In genomic region chr22:44336962-44337657, GRCh38 we compare ENCODE assay signal across 20 cellular contexts. TPM values are rescaled to one million over a fixed set of nuclear protein-coding genes. Genes with fewer than 3 reads are reported as not detected.
DNase-seq lines count a peak whose midpoint lies in the region; ATAC-seq and TF ChIP-seq lines count a peak whose summit lies in the region.
"Had no signal": no experiment of that assay in that cellular context is flagged by ENCODE, and none has a peak within 500 bp of the region (broad histone marks: within the 10 kb centered on the region; RNA-seq: fewer than 3 reads in every experiment).

No MANE protein-coding gene starts in this region.

- ATAC-seq in GM21825 (IDR thresholded peaks at IDR 0.05; ENCODE audit: unreplicated experiment) (no peak), HG03135 (IDR thresholded peaks at IDR 0.05; ENCODE audit: unreplicated experiment) (no peak), GM19397 (IDR thresholded peaks at IDR 0.05; ENCODE audit: unreplicated experiment) (no peak)
- ATAC-seq: activated CD4-positive, CD25-positive, alpha-beta regulatory T cell treated with anti-CD3 and anti-CD28 coated beads, Interleukin-2, amount 50 U/mL, for 24 hours; lower lobe of right lung; Right ventricle myocardium inferior had no signal

- H3K27ac Mint-ChIP-seq in brain: peak overlapping the region in 4 of 5 experiments; percentile 52 to 94 (median 80)
- H3K27ac Mint-ChIP-seq: activated T-helper 2 cell treated with anti-CD3 and anti-CD28 coated beads, Interferon-gamma antibody, Interleukin-2, Interleukin-4, amounts not matched to agents 10 μg/mL and 5 μg/mL and 100 μg/mL, durations not matched to agents 14 hours and 24 hours and 36 hours had no signal

- no peaks in the 10 kb centered on the region for H3K9me3 ChIP-seq in uterus
- H3K9me3 ChIP-seq: lower lobe of right lung, pancreas, thoracic aorta had no signal

- no peaks in the 10 kb centered on the region for H3K36me3 ChIP-seq in uterus
- H3K36me3 ChIP-seq: lower lobe of right lung, pancreas, thoracic aorta had no signal

- H3K4me1 Mint-ChIP-seq in brain: peaks cover 20% of the 10 kb centered on the region

- intact Hi-C loops in uterus (cut with DNase I; ENCODE audit: low total_unique reads): no loop called here

- TF ChIP-seq CTCF in brain (conservative IDR thresholded peaks at IDR 0.05) (no peak), uterus (IDR thresholded peaks at IDR 0.05) (no peak)

- TF ChIP-seq POLR2A in uterus (IDR thresholded peaks at IDR 0.05): no peak

- no peaks in the 10 kb centered on the region for H3K27me3 ChIP-seq in uterus
- H3K27me3 ChIP-seq: pancreas had no signal

- no peaks in the 10 kb centered on the region for H3K4me1 ChIP-seq in uterus
- H3K4me1 ChIP-seq: pancreas had no signal

- H3K27me3 Mint-ChIP-seq in brain: peaks cover 10% of the 10 kb centered on the region

- no peaks in the 10 kb centered on the region for H3K36me3 Mint-ChIP-seq in brain

- no peak overlapping the region for H3K4me3 ChIP-seq in uterus
- H3K4me3 ChIP-seq: lower lobe of right lung, pancreas, skin epidermis, thoracic aorta had no signal

- H3K4me3 Mint-ChIP-seq in brain: peak overlapping the region in 3 of 5 experiments; percentile 4 to 60 (median 22)
- H3K4me3 Mint-ChIP-seq: CD14-positive monocyte had no signal

- peak overlapping the region; percentile 59 to 68 for H3K27ac ChIP-seq in uterus
- H3K27ac ChIP-seq: lower lobe of right lung, pancreas, skin epidermis, thoracic aorta had no signal

- no peaks in the 10 kb centered on the region for H3K9me3 Mint-ChIP-seq in brain
- H3K9me3 Mint-ChIP-seq: activated T-helper 2 cell treated with anti-CD3 and anti-CD28 coated beads, Interferon-gamma antibody, Interleukin-2, Interleukin-4, amounts not matched to agents 10 μg/mL and 5 μg/mL and 100 μg/mL, durations not matched to agents 14 hours and 24 hours and 36 hours had no signal

- DNase-seq in NCI-H2171 treated with DMSO at 0.1 percent for 48 hours (lab: John Stamatoyannopoulos, UW) (peak; percentile 43), NCI-H2171 (lab: John Stamatoyannopoulos, UW) (no peak), NCI-H345 treated with DMSO at 0.1 percent for 48 hours (lab: John Stamatoyannopoulos, UW; ENCODE audit: unreplicated experiment) (peak; percentile 55), uterus (no peak)
- DNase-seq: central memory CD4-positive, alpha-beta T cell; lower lobe of right lung; NCI-H1694 treated with DMSO at 0.1 percent for 48 hours; NK-92 treated with Interleukin-12 subunit alpha and Interleukin-12 subunit beta, amount 100 ng/mL, for 24 hours; pancreas had no signal

RNA-seq across cellular contexts. Expression of gene SHISAL1, which starts 24.4 kb away (rescaled TPM):
- 22.9 TPM for polyA plus RNA-seq in brain (ENCODE audit: insufficient read depth, low read depth, low replicate concordance)
- total RNA-seq in uterus: 10 to 100 TPM in 2 of 4 donors, 1 to 10 TPM in 2; 4.7 to 44.2 (median 22.9) TPM
- total RNA-seq: activated T-helper 2 cell treated with anti-CD3 and anti-CD28 coated beads, Interferon-gamma antibody, Interleukin-2, Interleukin-4, amounts not matched to agents 10 μg/mL and 5 μg/mL and 100 μg/mL, durations not matched to agents 14 hours and 24 hours and 36 hours; T-helper 2 cell treated with Interferon-gamma antibody and Interleukin-4, amounts not matched to agents 100 ng/mL and 5 ng/mL, for 36 hours had no signal
- polyA plus RNA-seq: CD14-positive monocyte had no signal

Comparison
In these comparisons a context has a peak if more than half of its experiments do, and no peak if none do; other contexts are left out.
1. DNase-seq: peak in NCI-H2171 treated with DMSO at 0.1 percent for 48 hours (single experiment) and NCI-H345 treated with DMSO at 0.1 percent for 48 hours (single experiment); none in NCI-H2171 (single experiment) and uterus (0 of 2).